In the genomic region with DNA sequence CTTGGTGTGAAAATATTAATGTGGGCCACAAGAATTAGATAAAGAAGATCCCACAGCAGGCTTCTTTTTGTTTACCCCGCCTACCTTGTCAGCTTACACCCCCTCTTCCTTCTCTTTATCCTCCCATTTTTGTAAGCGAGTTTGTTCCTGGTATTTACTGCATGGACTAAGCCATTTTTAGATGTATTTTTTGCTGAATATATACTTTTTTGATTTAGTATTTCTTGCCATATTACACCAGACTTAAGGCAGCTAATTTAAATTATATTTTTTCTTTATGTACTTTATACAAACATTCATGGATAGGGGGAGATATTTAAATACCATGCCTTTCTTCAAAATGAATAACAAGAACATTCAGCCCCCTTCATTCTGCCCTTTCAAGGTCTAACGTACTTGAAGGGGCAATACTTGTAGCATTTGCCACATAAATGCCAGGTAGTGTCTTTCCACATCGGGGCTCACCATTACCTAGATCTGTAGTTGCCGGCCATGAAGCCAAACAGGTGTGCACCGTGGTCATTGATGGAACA, we compare ENCODE assay signal across 8 cellular contexts.
DNase-seq lines count a peak whose midpoint lies in the region; ATAC-seq and TF ChIP-seq lines count a peak whose summit lies in the region.

No MANE protein-coding gene starts in this region.

- peaks cover 6% of the 10 kb centered on the region; the same call in 1 of the 2 replicates for H3K27me3 ChIP-seq in SJCRH30
- H3K27me3 ChIP-seq in esophagus squamous epithelium = no peaks in the 10 kb centered on the region
- no peaks in the 10 kb centered on the region for H3K27me3 ChIP-seq in rectal smooth muscle tissue (ENCODE audit: control insufficient read depth, insufficient read depth, low read length)

- TF ChIP-seq CTCF in esophagus squamous epithelium (IDR thresholded peaks at IDR 0.05) = no peak

- peak; percentile 6 for ATAC-seq in GM18511 (IDR thresholded peaks at IDR 0.05; ENCODE audit: unreplicated experiment)
- no peak for ATAC-seq in HG03135 (IDR thresholded peaks at IDR 0.05; ENCODE audit: unreplicated experiment)
- no peak for ATAC-seq in HG02759 (IDR thresholded peaks at IDR 0.05; ENCODE audit: unreplicated experiment)

- H3K4me3 ChIP-seq in SJCRH30 = peak overlapping the region; percentile 60
- H3K4me3 ChIP-seq in esophagus squamous epithelium = peak overlapping the region; percentile 50 to 76 (median 60)
- peak overlapping the region; percentile 64 for H3K4me3 ChIP-seq in rectal smooth muscle tissue (ENCODE audit: low read length)

- 13 to 16% methylated on average over 6 of the region's 6 CpGs for WGBS in esophagus squamous epithelium, 2 donors

- H3K27ac ChIP-seq in SJCRH30 (no peak overlapping the region), esophagus squamous epithelium (peak overlapping the region; percentile 89 to 93 (median 92)), rectal smooth muscle tissue (ENCODE audit: low read depth, low read length) (peak overlapping the region; percentile 60)

- DNase-seq in SJCRH30 (no peak), esophagus squamous epithelium (lab: John Stamatoyannopoulos, UW) (no peak), NCI-H1694 treated with DMSO at 0.1 percent for 48 hours (lab: John Stamatoyannopoulos, UW) (no peak)
- DNase-seq in activated CD4-positive, alpha-beta T cell treated with anti-CD3 and anti-CD28 coated beads for 4 hours = no peak

- H3K36me3 ChIP-seq in SJCRH30 (no peaks in the 10 kb centered on the region), esophagus squamous epithelium (no peaks in the 10 kb centered on the region), rectal smooth muscle tissue (ENCODE audit: control insufficient read depth, insufficient read depth, low read length) (no peaks in the 10 kb centered on the region)

- peak overlapping the region; percentile 27 for H3K9ac ChIP-seq in rectal smooth muscle tissue (ENCODE audit: low read length)

- H3K9me3 ChIP-seq in SJCRH30 (replicated peaks) (no peaks in the 10 kb centered on the region), esophagus squamous epithelium (no peaks in the 10 kb centered on the region)

- H3K4me1 ChIP-seq in SJCRH30 (no peaks in the 10 kb centered on the region), esophagus squamous epithelium (peaks cover 0 to 80% (median 4%) of the 10 kb centered on the region in 3 donors), rectal smooth muscle tissue (ENCODE audit: control insufficient read depth, insufficient read depth, low read length) (peaks cover 7% of the 10 kb centered on the region)

- no peak for TF ChIP-seq POLR2A in esophagus squamous epithelium (IDR thresholded peaks at IDR 0.05)

- intact Hi-C loops in esophagus squamous epithelium (cut with DNase I) = no loop called here
